In the genomic region with DNA sequence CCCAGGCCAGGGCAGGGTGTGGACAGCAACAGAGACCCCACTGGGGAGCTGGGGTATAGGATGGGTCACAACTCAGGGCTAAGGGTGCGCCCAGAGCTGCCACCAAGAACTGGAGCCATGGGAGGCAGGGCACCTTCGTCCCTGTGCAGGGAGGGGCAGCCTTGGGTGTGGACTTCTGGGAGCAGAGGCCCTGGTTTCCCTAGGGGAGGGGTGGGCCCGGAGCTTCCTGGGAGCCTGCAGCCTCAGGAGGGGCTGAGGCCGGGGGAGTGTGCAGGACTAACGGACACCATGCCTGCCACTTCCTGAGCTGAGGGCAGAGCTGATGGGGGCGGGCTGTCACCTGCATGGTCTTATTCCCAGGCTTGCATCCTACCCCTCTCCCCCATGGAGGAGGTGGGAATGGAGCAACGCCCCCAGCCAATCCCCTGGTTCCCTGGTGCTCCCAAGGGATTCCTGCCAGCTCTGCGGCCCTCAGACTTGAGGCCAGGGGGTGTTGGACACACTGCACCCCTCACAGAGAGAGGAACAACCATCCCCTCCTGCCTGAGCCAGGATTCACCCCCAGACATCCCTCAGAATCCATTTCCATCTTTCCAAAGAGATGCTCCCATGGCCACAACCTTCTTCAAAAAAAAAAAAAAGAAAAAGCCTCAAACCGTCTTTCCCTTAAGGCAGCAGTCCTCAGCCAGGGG, we compare ENCODE assay signal across 24 cellular contexts.
"Had no signal": no experiment of that assay in that cellular context is flagged by ENCODE, and none has a peak within 500 bp of the region (broad histone marks: within the 10 kb centered on the region; RNA-seq: fewer than 3 reads in every experiment).

No MANE protein-coding gene starts in this region.

- H3K36me3 ChIP-seq: breast epithelium, gastroesophageal sphincter, neural progenitor cell, spleen, upper lobe of left lung, vagina had no signal

- H3K9me3 ChIP-seq: breast epithelium, upper lobe of left lung, vagina had no signal

- H3K4me1 Mint-ChIP-seq: activated CD4-positive, alpha-beta memory T cell treated with anti-CD3 and anti-CD28 coated beads, Interleukin-2, amount 10 ng/mL, durations not matched to agents 7 days and 5 days; activated T-helper 17 cell treated with anti-CD3 and anti-CD28 coated beads, Interleukin-2, amount 50 U/mL, for 72 hours; central memory CD8-positive, alpha-beta T cell had no signal

- H3K4me2 ChIP-seq: neural progenitor cell had no signal

- DNase-seq: activated CD4-positive, alpha-beta memory T cell treated with anti-CD3 and anti-CD28 coated beads, Interleukin-2, amount 10 ng/mL, durations not matched to agents 7 days and 5 days; activated CD4-positive, alpha-beta T cell treated with anti-CD3 and anti-CD28 coated beads for 1 hour; activated CD4-positive, alpha-beta T cell treated with anti-CD3 and anti-CD28 coated beads, Interleukin-2, amount 10 ng/mL, durations not matched to agents 7 days and 5 days; activated CD8-positive, alpha-beta memory T cell treated with anti-CD3 and anti-CD28 coated beads, Interleukin-2, amount 50 U/mL, for 48 hours; activated gamma-delta T cell treated with Interleukin-2 at 50 U/mL for 16 hours; activated naive CD4-positive, alpha-beta T cell treated with anti-CD3 and anti-CD28 coated beads, Interleukin-2, amount 50 U/mL, for 16 hours; activated T-cell treated with anti-CD3 and anti-CD28 coated beads, Interleukin-2, amount 50 U/mL, for 24 hours; amniotic stem cell; effector memory CD8-positive, alpha-beta T cell; erythroblast; hippocampal formation; naive thymus-derived CD4-positive, alpha-beta T cell; spleen; T-helper 17 cell; upper lobe of left lung had no signal

- H3K9me3 Mint-ChIP-seq: activated CD4-positive, alpha-beta memory T cell treated with anti-CD3 and anti-CD28 coated beads, Interleukin-2, amount 10 ng/mL, durations not matched to agents 7 days and 5 days; activated CD4-positive, alpha-beta T cell treated with anti-CD3 and anti-CD28 coated beads, Interleukin-2, amount 10 ng/mL, durations not matched to agents 7 days and 5 days; activated T-cell treated with anti-CD3 and anti-CD28 coated beads, Interleukin-2, amount 50 U/mL, for 24 hours; activated T-helper 17 cell treated with anti-CD3 and anti-CD28 coated beads, Interleukin-2, amount 50 U/mL, for 72 hours; central memory CD8-positive, alpha-beta T cell; effector memory CD8-positive, alpha-beta T cell; mesothelial cell of epicardium; stimulated activated naive CD8-positive, alpha-beta T cell treated with anti-CD3 and anti-CD28 coated beads, Interleukin-15, Interleukin-2, amounts not matched to agents 100 ng/mL and 50 ng/mL, for 24 hours had no signal

- H3K36me3 Mint-ChIP-seq: mesothelial cell of epicardium; naive thymus-derived CD4-positive, alpha-beta T cell; neural progenitor cell had no signal

- H3K27ac Mint-ChIP-seq: activated CD4-positive, alpha-beta memory T cell treated with anti-CD3 and anti-CD28 coated beads, Interleukin-2, amount 10 ng/mL, durations not matched to agents 7 days and 5 days; activated CD4-positive, alpha-beta T cell treated with anti-CD3 and anti-CD28 coated beads, Interleukin-2, amount 10 ng/mL, durations not matched to agents 7 days and 5 days; activated T-cell treated with anti-CD3 and anti-CD28 coated beads, Interleukin-2, amount 50 U/mL, for 24 hours; activated T-helper 17 cell treated with anti-CD3 and anti-CD28 coated beads, Interleukin-2, amount 50 U/mL, for 72 hours; effector memory CD8-positive, alpha-beta T cell; mesothelial cell of epicardium; naive thymus-derived CD4-positive, alpha-beta T cell; stimulated activated naive CD8-positive, alpha-beta T cell treated with anti-CD3 and anti-CD28 coated beads, Interleukin-15, Interleukin-2, amounts not matched to agents 100 ng/mL and 50 ng/mL, for 24 hours; T-helper 17 cell had no signal

- H3K27me3 ChIP-seq: breast epithelium, neural progenitor cell, upper lobe of left lung, vagina had no signal

- H3K27ac ChIP-seq: breast epithelium, gastroesophageal sphincter, neural progenitor cell, spleen, upper lobe of left lung, vagina had no signal

- H3K4me1 ChIP-seq: breast epithelium had no signal

- H3K4me3 Mint-ChIP-seq: activated CD4-positive, alpha-beta memory T cell treated with anti-CD3 and anti-CD28 coated beads, Interleukin-2, amount 10 ng/mL, durations not matched to agents 7 days and 5 days; activated CD4-positive, alpha-beta T cell treated with anti-CD3 and anti-CD28 coated beads, Interleukin-2, amount 10 ng/mL, durations not matched to agents 7 days and 5 days; activated T-cell treated with anti-CD3 and anti-CD28 coated beads, Interleukin-2, amount 50 U/mL, for 24 hours; activated T-helper 17 cell treated with anti-CD3 and anti-CD28 coated beads, Interleukin-2, amount 50 U/mL, for 72 hours; central memory CD8-positive, alpha-beta T cell; effector memory CD8-positive, alpha-beta T cell; mesothelial cell of epicardium; naive thymus-derived CD4-positive, alpha-beta T cell; stimulated activated naive CD8-positive, alpha-beta T cell treated with anti-CD3 and anti-CD28 coated beads, Interleukin-15, Interleukin-2, amounts not matched to agents 100 ng/mL and 50 ng/mL, for 24 hours; T-helper 17 cell had no signal

- H3K4me3 ChIP-seq: breast epithelium, gastroesophageal sphincter, neural progenitor cell, spleen, upper lobe of left lung, vagina had no signal

- ATAC-seq: activated T-helper 17 cell treated with anti-CD3 and anti-CD28 coated beads, Interleukin-2, amount 50 U/mL, for 72 hours; effector memory CD8-positive, alpha-beta T cell; gastroesophageal sphincter; naive thymus-derived CD4-positive, alpha-beta T cell; right cardiac atrium; T-helper 17 cell had no signal

- H3K9ac ChIP-seq: neural progenitor cell had no signal
